Comparison of ENCODE assay signal across 7 cellular contexts in genomic region chr11:1877211-1878133, GRCh38.
DNase-seq lines count a peak whose midpoint lies in the region; FAIRE-seq and TF ChIP-seq lines count a peak whose summit lies in the region.
"Had no signal": no experiment of that assay in that cellular context is flagged by ENCODE, and none has a peak within 500 bp of the region (broad histone marks: within the 10 kb centered on the region; RNA-seq: fewer than 3 reads in every experiment).

No MANE protein-coding gene starts in this region.

- H3K4me3 ChIP-seq in duodenal mucosa (ENCODE audit: low read depth in 1 of 2, low read length in 2 of 2) (no peak overlapping the region), rectal smooth muscle tissue (ENCODE audit: low read length) (no peak overlapping the region)
- H3K4me3 ChIP-seq: SK-N-MC had no signal

- FAIRE-seq in GM19239 (lab: Jason Lieb, UNC), result no peak

- H3K36me3 ChIP-seq in duodenal mucosa (ENCODE audit: control insufficient read depth in 1 of 2, insufficient read depth in 2 of 2, low read length in 2 of 2) (no peaks in the 10 kb centered on the region), rectal smooth muscle tissue (ENCODE audit: control insufficient read depth, insufficient read depth, low read length) (no peaks in the 10 kb centered on the region)

- peaks cover 0 to 10% of the 10 kb centered on the region in 2 donors for H3K4me1 ChIP-seq in duodenal mucosa (ENCODE audit: control insufficient read depth in 1 of 2, insufficient read depth in 2 of 2, low read length in 2 of 2)
- peaks cover 15% of the 10 kb centered on the region for H3K4me1 ChIP-seq in rectal smooth muscle tissue (ENCODE audit: control insufficient read depth, insufficient read depth, low read length)

- peak overlapping the region; percentile 20 for H3K27ac ChIP-seq in duodenal mucosa (ENCODE audit: low read depth, low read length)
- peak overlapping the region; percentile 71 for H3K27ac ChIP-seq in rectal smooth muscle tissue (ENCODE audit: low read depth, low read length)
- H3K27ac ChIP-seq: SK-N-MC had no signal

- no peak for TF ChIP-seq POLR2A in erythroblast (IDR thresholded peaks at IDR 0.05; ENCODE audit: low read length)

- H3K9me3 ChIP-seq in duodenal mucosa (ENCODE audit: control insufficient read depth in 1 of 2, low read length in 2 of 2), result no peaks in the 10 kb centered on the region

- H3K9ac ChIP-seq in duodenal mucosa (ENCODE audit: low read depth in 1 of 2, low read length in 2 of 2), result no peak overlapping the region
- no peak overlapping the region for H3K9ac ChIP-seq in rectal smooth muscle tissue (ENCODE audit: low read length)

- DNase-seq in NCI-H1092 (lab: John Stamatoyannopoulos, UW), result peak; percentile 56
- no peak for DNase-seq in erythroblast (lab: John Stamatoyannopoulos, UW)
- DNase-seq in activated CD4-positive, CD25-positive, alpha-beta regulatory T cell (lab: John Stamatoyannopoulos, UW), result no peak
- DNase-seq in GM19239 (ENCODE audit: insufficient read length, low spot score), result no peak

- H3K27me3 ChIP-seq in duodenal mucosa (ENCODE audit: control insufficient read depth in 1 of 2, insufficient read depth in 2 of 2, low read length in 2 of 2) (no peaks in the 10 kb centered on the region), rectal smooth muscle tissue (ENCODE audit: control insufficient read depth, insufficient read depth, low read length) (peaks cover 4% of the 10 kb centered on the region)
